In the genomic region with DNA sequence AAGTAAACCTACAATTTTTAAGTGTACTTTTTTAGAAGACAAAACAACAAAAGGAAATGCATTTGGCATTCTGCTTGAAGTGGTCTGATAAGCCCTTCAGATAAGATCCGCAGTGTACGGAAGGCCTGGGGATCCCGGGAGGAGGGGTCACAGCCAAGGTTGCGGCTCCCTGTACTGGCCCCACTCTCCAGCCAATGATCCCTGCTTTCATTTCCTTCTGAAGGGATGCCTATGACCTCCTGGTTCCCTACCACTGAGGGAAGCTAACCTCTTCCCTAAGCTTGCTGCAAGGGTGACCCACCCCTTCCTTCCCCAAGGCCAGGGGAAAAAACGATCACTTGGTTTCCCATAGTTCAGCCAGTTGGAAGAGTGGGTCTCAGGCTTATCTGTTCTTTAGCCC, we compare ENCODE assay signal across 2 cellular contexts.
TF ChIP-seq lines count a peak whose summit lies in the region.

No MANE protein-coding gene starts in this region.

TF ChIP-seq in liver, 16 proteins besides CTCF, POLR2A, EP300 and RAD21:
- TF ChIP-seq HNF4A (conservative IDR thresholded peaks at IDR 0.05) (no peak), RXRA (IDR thresholded peaks at IDR 0.05) (peak in 1 of 2 donors; percentile 6), SP1 (IDR thresholded peaks at IDR 0.05) (no peak), FOXA1 (IDR thresholded peaks at IDR 0.05) (no peak), EGR1 (IDR thresholded peaks at IDR 0.05; ENCODE audit: low read depth in 2 of 2) (no peak), JUND (IDR thresholded peaks at IDR 0.05) (no peak), HNF4G (IDR thresholded peaks at IDR 0.05) (no peak), NR2F2 (IDR thresholded peaks at IDR 0.05) (peak; percentile 97)

TF ChIP-seq in HepG2, 621 proteins besides CTCF, POLR2A, EP300 and RAD21:
- no peak for TF ChIP-seq ZXDC (CRISPR knock-in tag; IDR thresholded peaks at IDR 0.05)
- no peak for TF ChIP-seq ZNF496 (CRISPR knock-in tag; IDR thresholded peaks at IDR 0.05; ENCODE audit: insufficient replicate concordance)
- TF ChIP-seq YEATS4 (CRISPR knock-in tag; IDR thresholded peaks at IDR 0.05; ENCODE audit: borderline replicate concordance), result no peak
- no peak for TF ChIP-seq ZNF383 (CRISPR knock-in tag; IDR thresholded peaks at IDR 0.05; ENCODE audit: borderline replicate concordance)
- TF ChIP-seq LCORL (IDR thresholded peaks at IDR 0.05), result no peak
- no peak for TF ChIP-seq LCORL (CRISPR knock-in tag; IDR thresholded peaks at IDR 0.05)
- TF ChIP-seq TP53 (CRISPR knock-in tag; conservative IDR thresholded peaks at IDR 0.05), result no peak
- TF ChIP-seq HOXA7 (CRISPR knock-in tag; IDR thresholded peaks at IDR 0.05), result no peak
- no peak for TF ChIP-seq ZNF670 (CRISPR knock-in tag; IDR thresholded peaks at IDR 0.05; ENCODE audit: borderline replicate concordance)
- TF ChIP-seq KLF9 (CRISPR knock-in tag; IDR thresholded peaks at IDR 0.05; ENCODE audit: low read depth), result no peak
- no peak for TF ChIP-seq AFF4 (CRISPR knock-in tag; IDR thresholded peaks at IDR 0.05)
- no peak for TF ChIP-seq ZMAT3 (CRISPR knock-in tag; conservative IDR thresholded peaks at IDR 0.05)
- TF ChIP-seq CREB1 (IDR thresholded peaks at IDR 0.05), result no peak
- TF ChIP-seq CREB1 (CRISPR knock-in tag; IDR thresholded peaks at IDR 0.05), result no peak
TF ChIP-seq in HepG2: peak in this region for 0.
